Comparison of ENCODE assay signal across 9 cellular contexts in genomic region chr9:99393993-99394392, GRCh38.
"Had no signal": no experiment of that assay in that cellular context is flagged by ENCODE, and none has a peak within 500 bp of the region (broad histone marks: within the 10 kb centered on the region; RNA-seq: fewer than 3 reads in every experiment).

No MANE protein-coding gene starts in this region.

- H3K4me3 ChIP-seq: GM23248, HAP-1 had no signal

- FAIRE-seq: HepG2 had no signal

- ATAC-seq: HCT116, HepG2 had no signal

- H3K36me3 ChIP-seq: HAP-1 had no signal

- DNase-seq: GM23248, GOT3, H7, HFFc6, KBM-7 had no signal

- H3K27ac ChIP-seq: GM23248, HL-60 had no signal

- H3K4me1 ChIP-seq: HAP-1 had no signal

- H3K9ac ChIP-seq: GM23248 had no signal
